In genomic region chr14:100056964-100057817, GRCh38 we compare ENCODE assay signal across 8 cellular contexts. TPM values are rescaled to one million over a fixed set of nuclear protein-coding genes. Genes with fewer than 3 reads are reported as not detected.
DNase-seq lines count a peak whose midpoint lies in the region; ATAC-seq and TF ChIP-seq lines count a peak whose summit lies in the region.

No MANE protein-coding gene starts in this region.

- intact Hi-C loops in HCT116 (cut with micrococcal nuclease): loop anchor here (1.0 to 2.0 kb wide), 2 partner anchors 51 to 136 kb away; no protein-coding TSS in a partner anchor

- peak overlapping the region in 4 of 7 donors; percentile 15 to 62 (median 43) for H3K4me3 Mint-ChIP-seq in CD8-positive, alpha-beta memory T cell
- H3K4me3 Mint-ChIP-seq in WTC11: no peak overlapping the region

- H4K20me1 ChIP-seq in HCT116 (ENCODE audit: insufficient read depth): no peaks in the 10 kb centered on the region

- POLR2A ChIA-PET in CD8-positive, alpha-beta memory T cell (lab: Charles Lee): interaction anchor here (1.6 kb wide), 1 partner anchor 12 kb away, joined by 4 read pairs; no protein-coding TSS in a partner anchor
- POLR2A ChIA-PET in HCT116 (lab: Charles Lee): no interaction called here
- POLR2A ChIA-PET in WTC11 (lab: Charles Lee): no interaction called here

- H2AFZ ChIP-seq in HCT116 (ENCODE audit: low read depth, low read length, poor library complexity, severe bottlenecking): no peak overlapping the region

- no peaks in the 10 kb centered on the region for H3K9me3 Mint-ChIP-seq in CD8-positive, alpha-beta memory T cell
- peaks cover 3% of the 10 kb centered on the region; the same call in 1 of the 2 replicates for H3K9me3 Mint-ChIP-seq in WTC11

- no peaks in the 10 kb centered on the region for H3K79me2 ChIP-seq in HCT116 (ENCODE audit: insufficient read depth, low read length)

- no peak overlapping the region for H3K27ac ChIP-seq in CD8-positive, alpha-beta memory T cell (ENCODE audit: low read depth, low read length)
- H3K27ac ChIP-seq in HCT116 (ENCODE audit: low read depth, low read length) (no peak overlapping the region), right atrium auricular region (peak overlapping the region; percentile 18 to 39)

- no peak for TF ChIP-seq POLR2A in HCT116 (IDR thresholded peaks at IDR 0.05; ENCODE audit: borderline replicate concordance, extremely low read depth, insufficient read depth, insufficient read length)

- H3K4me2 ChIP-seq in HCT116 (ENCODE audit: low read length): no peak overlapping the region

- H3K27me3 Mint-ChIP-seq in CD8-positive, alpha-beta memory T cell: no peaks in the 10 kb centered on the region
- H3K27me3 Mint-ChIP-seq in WTC11 (ENCODE audit: low read depth): no peaks in the 10 kb centered on the region

- H3K36me3 ChIP-seq in CD8-positive, alpha-beta memory T cell (ENCODE audit: insufficient read depth, low read length): no peaks in the 10 kb centered on the region
- H3K36me3 ChIP-seq in HCT116 (ENCODE audit: control insufficient read depth in 1 of 2, insufficient read depth in 2 of 2, low read length in 2 of 2) (no peaks in the 10 kb centered on the region), right atrium auricular region (no peaks in the 10 kb centered on the region)

- H3K4me3 ChIP-seq in CD8-positive, alpha-beta memory T cell (ENCODE audit: low read length): no peak overlapping the region
- H3K4me3 ChIP-seq in HCT116 (replicated peaks in 1 of 2; ENCODE audit: low read depth in 1 of 2, low read length in 2 of 2) (no peak overlapping the region), right atrium auricular region (no peak overlapping the region)

- peak overlapping the region; percentile 64 to 92 (median 88) for H3K27ac Mint-ChIP-seq in CD8-positive, alpha-beta memory T cell
- H3K27ac Mint-ChIP-seq in WTC11: no peak overlapping the region

- peak in 3 of 5 donors; percentile 54 to 68 (median 57) for DNase-seq in CD8-positive, alpha-beta memory T cell
- DNase-seq in HCT116 (ENCODE audit: low read depth, low spot score) (no peak), WTC11 (ENCODE audit: low spot score) (no peak), right atrium auricular region (ENCODE audit: low spot score) (no peak), hippocampal formation (lab: John Stamatoyannopoulos, UW) (no peak)

- TF ChIP-seq CTCF in HCT116 (IDR thresholded peaks at IDR 0.05 in 2 of 3, conservative IDR thresholded peaks at IDR 0.05 in 1 of 3; ENCODE audit: borderline replicate concordance in 1 of 3, insufficient read depth in 1 of 3, low read depth in 2 of 3, low read length in 2 of 3) (peak; percentile 19 to 41 (median 33); a peak in 2 of 6 replicates), WTC11 (IDR thresholded peaks at IDR 0.05) (no peak), right atrium auricular region (IDR thresholded peaks at IDR 0.05) (peak in 1 of 2 donors; percentile 53)

- H3K9ac ChIP-seq in HCT116 (ENCODE audit: low read length): no peak overlapping the region

- peaks cover 52% of the 10 kb centered on the region for H3K4me1 ChIP-seq in CD8-positive, alpha-beta memory T cell (ENCODE audit: insufficient read depth, low read length)
- H3K4me1 ChIP-seq in HCT116 (ENCODE audit: control insufficient read depth in 1 of 2, insufficient read depth in 2 of 2, low read length in 2 of 2) (no peaks in the 10 kb centered on the region), right atrium auricular region (no peaks in the 10 kb centered on the region)

- no peaks in the 10 kb centered on the region for H3K9me2 ChIP-seq in HCT116 (ENCODE audit: insufficient read depth)

- TF ChIP-seq RAD21 in HCT116 (IDR thresholded peaks at IDR 0.05; ENCODE audit: low read depth): peak; percentile 57

- CTCF ChIA-PET in CD8-positive, alpha-beta memory T cell (lab: Charles Lee): interaction anchor here (0.7 to 49.6 kb wide), 7 partner anchors 13 to 166 kb away, joined by 3 to 1568 read pairs (median 3); partner anchors contain the start of gene EVL
- CTCF ChIA-PET in HCT116 (lab: Charles Lee): no interaction called here
- CTCF ChIA-PET in WTC11 (lab: Charles Lee): interaction anchor here (1.0 to 1.8 kb wide), 4 partner anchors 19 to 98 kb away, joined by 3 to 7 read pairs (median 4); no protein-coding TSS in a partner anchor

- ATAC-seq in HCT116 (peak; percentile 76), WTC11 (peak; percentile 77), HG03520 (IDR thresholded peaks at IDR 0.05; ENCODE audit: unreplicated experiment) (no peak), GM18520 (IDR thresholded peaks at IDR 0.05; ENCODE audit: unreplicated experiment) (no peak), GM18907 (IDR thresholded peaks at IDR 0.05; ENCODE audit: unreplicated experiment) (no peak)

- RAD21 ChIA-PET in HCT116 (lab: Charles Lee; ENCODE audit: low non-redundant PET in 1 of 2, low total read pairs in 2 of 2, uncharacterized antibody in 2 of 2, unreplicated experiment in 2 of 2): no interaction called here

- H3K36me3 Mint-ChIP-seq in CD8-positive, alpha-beta memory T cell: no peaks in the 10 kb centered on the region
- H3K36me3 Mint-ChIP-seq in WTC11: no peaks in the 10 kb centered on the region

- no TSS peak for BruUV-seq in HCT116 (replicated peaks; lab: Mats Ljungman, UMichigan)

- H3K9me3 ChIP-seq in CD8-positive, alpha-beta memory T cell (ENCODE audit: low read length): no peaks in the 10 kb centered on the region
- H3K9me3 ChIP-seq in HCT116 (ENCODE audit: control insufficient read depth in 1 of 2, insufficient read depth in 1 of 2, low read depth in 1 of 2, low read length in 2 of 2) (no peaks in the 10 kb centered on the region), right atrium auricular region (no peaks in the 10 kb centered on the region)

- peaks cover 47 to 55% (median 51%) of the 10 kb centered on the region in 3 donors for H3K4me1 Mint-ChIP-seq in CD8-positive, alpha-beta memory T cell
- H3K4me1 Mint-ChIP-seq in WTC11: no peaks in the 10 kb centered on the region

- no peaks in the 10 kb centered on the region for H3K27me3 ChIP-seq in CD8-positive, alpha-beta memory T cell (ENCODE audit: insufficient read depth, low read length, poor library complexity, severe bottlenecking)
- H3K27me3 ChIP-seq in HCT116 (ENCODE audit: insufficient read depth, low read length) (no peaks in the 10 kb centered on the region), right atrium auricular region (no peaks in the 10 kb centered on the region)

TF ChIP-seq in HCT116, 20 proteins besides CTCF, POLR2A, EP300 and RAD21 (continues in another document):
- TF ChIP-seq SRF (IDR thresholded peaks at IDR 0.05; ENCODE audit: low read depth) (no peak), TCF7L2 (IDR thresholded peaks at IDR 0.05; ENCODE audit: borderline replicate concordance, extremely low read depth, insufficient read depth, insufficient read length) (no peak), YY1 (IDR thresholded peaks at IDR 0.05; ENCODE audit: extremely low read depth, insufficient replicate concordance, low read depth, low read length) (no peak), EGR1 (IDR thresholded peaks at IDR 0.05; ENCODE audit: low read depth) (no peak)
- TF ChIP-seq, protein P1, sequence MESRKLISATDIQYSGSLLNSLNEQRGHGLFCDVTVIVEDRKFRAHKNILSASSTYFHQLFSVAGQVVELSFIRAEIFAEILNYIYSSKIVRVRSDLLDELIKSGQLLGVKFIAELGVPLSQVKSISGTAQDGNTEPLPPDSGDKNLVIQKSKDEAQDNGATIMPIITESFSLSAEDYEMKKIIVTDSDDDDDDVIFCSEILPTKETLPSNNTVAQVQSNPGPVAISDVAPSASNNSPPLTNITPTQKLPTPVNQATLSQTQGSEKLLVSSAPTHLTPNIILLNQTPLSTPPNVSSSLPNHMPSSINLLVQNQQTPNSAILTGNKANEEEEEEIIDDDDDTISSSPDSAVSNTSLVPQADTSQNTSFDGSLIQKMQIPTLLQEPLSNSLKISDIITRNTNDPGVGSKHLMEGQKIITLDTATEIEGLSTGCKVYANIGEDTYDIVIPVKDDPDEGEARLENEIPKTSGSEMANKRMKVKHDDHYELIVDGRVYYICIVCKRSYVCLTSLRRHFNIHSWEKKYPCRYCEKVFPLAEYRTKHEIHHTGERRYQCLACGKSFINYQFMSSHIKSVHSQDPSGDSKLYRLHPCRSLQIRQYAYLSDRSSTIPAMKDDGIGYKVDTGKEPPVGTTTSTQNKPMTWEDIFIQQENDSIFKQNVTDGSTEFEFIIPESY (IDR thresholded peaks at IDR 0.05; ENCODE audit: extremely low read depth, insufficient replicate concordance, low read length): no peak

TF ChIP-seq in WTC11, 78 proteins besides CTCF, POLR2A, EP300 and RAD21 (continues in another document):
- TF ChIP-seq NFYB (CRISPR knock-in tag; conservative IDR thresholded peaks at IDR 0.05; ENCODE audit: low read depth) (no peak), ATF1 (CRISPR knock-in tag; IDR thresholded peaks at IDR 0.05) (no peak), ZNF396 (CRISPR knock-in tag; IDR thresholded peaks at IDR 0.05; ENCODE audit: borderline replicate concordance) (no peak)

RNA-seq across cellular contexts. Expression of gene EVL, which starts 8.0 kb away (rescaled TPM):
- 100 to 1,000 TPM; 218 to 228 TPM for total RNA-seq in CD8-positive, alpha-beta memory T cell
- polyA plus RNA-seq in CD8-positive, alpha-beta memory T cell: 129 TPM
- total RNA-seq in HCT116 (2021; ENCODE audit: unreplicated experiment) (19.9 TPM), WTC11 (2021) (60.8 to 62.3 TPM (median 61.5 TPM) in 3 replicates), right atrium auricular region (10 to 100 TPM; 41.5 to 42.0 TPM)
- polyA plus RNA-seq in HCT116 (2012): 15.6 and 18.8 TPM in 2 replicates

Comparison
In these comparisons a context has a peak if more than half of its experiments do, and no peak if none do; other contexts are left out.
1. DNase-seq: peak in CD8-positive, alpha-beta memory T cell (3 of 5); none in HCT116 (single experiment), WTC11 (single experiment), right atrium auricular region (single experiment) and hippocampal formation (0 of 2).
2. H3K27ac ChIP-seq: peak in right atrium auricular region (2 of 2); none in CD8-positive, alpha-beta memory T cell (single experiment) and HCT116 (single experiment).
3. ATAC-seq: peak in HCT116 (single experiment) and WTC11 (single experiment); none in HG03520 (single experiment), GM18520 (single experiment) and GM18907 (single experiment).